In the genomic region with DNA sequence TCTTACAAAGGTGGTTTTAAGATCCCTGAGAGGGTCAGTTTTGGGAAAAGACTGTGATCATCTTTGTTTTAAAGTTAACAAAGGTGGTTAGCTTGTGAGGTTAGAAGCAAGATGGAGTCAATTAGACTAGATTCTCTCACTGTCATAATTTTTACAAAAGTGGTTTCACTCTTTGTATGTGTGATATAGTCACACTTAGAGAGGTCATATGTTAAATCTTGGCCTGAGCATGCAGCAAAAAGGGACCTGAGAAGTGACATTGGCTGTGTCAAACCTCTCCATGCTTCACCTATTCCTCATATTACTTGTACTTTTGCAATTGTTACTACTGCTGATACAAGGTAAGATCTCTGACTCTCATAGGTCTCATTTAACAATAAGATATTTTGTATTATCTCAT, we compare ENCODE assay signal across 1 cellular context.
TF ChIP-seq lines count a peak whose summit lies in the region.

No MANE protein-coding gene starts in this region.

TF ChIP-seq in GM12878, 131 proteins besides CTCF, POLR2A, EP300 and RAD21 (continued from another document):
- TF ChIP-seq, protein P1, sequence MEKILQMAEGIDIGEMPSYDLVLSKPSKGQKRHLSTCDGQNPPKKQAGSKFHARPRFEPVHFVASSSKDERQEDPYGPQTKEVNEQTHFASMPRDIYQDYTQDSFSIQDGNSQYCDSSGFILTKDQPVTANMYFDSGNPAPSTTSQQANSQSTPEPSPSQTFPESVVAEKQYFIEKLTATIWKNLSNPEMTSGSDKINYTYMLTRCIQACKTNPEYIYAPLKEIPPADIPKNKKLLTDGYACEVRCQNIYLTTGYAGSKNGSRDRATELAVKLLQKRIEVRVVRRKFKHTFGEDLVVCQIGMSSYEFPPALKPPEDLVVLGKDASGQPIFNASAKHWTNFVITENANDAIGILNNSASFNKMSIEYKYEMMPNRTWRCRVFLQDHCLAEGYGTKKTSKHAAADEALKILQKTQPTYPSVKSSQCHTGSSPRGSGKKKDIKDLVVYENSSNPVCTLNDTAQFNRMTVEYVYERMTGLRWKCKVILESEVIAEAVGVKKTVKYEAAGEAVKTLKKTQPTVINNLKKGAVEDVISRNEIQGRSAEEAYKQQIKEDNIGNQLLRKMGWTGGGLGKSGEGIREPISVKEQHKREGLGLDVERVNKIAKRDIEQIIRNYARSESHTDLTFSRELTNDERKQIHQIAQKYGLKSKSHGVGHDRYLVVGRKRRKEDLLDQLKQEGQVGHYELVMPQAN (conservative IDR thresholded peaks at IDR 0.05), result no peak
- TF ChIP-seq BHLHE40 (IDR thresholded peaks at IDR 0.05; ENCODE audit: borderline replicate concordance in 1 of 2, low read depth in 2 of 2, low read length in 1 of 2) (peak in 1 of 2 experiments; percentile 43; a peak in 1 of 4 replicates), ZNF274 (IDR thresholded peaks at IDR 0.05; ENCODE audit: insufficient read depth, insufficient read length) (no peak), KDM1A (IDR thresholded peaks at IDR 0.05; ENCODE audit: borderline replicate concordance) (no peak), NR2F1 (conservative IDR thresholded peaks at IDR 0.05) (peak; percentile 66), ETV6 (conservative IDR thresholded peaks at IDR 0.05 in 1 of 2, IDR thresholded peaks at IDR 0.05 in 1 of 2; ENCODE audit: borderline replicate concordance in 1 of 2, low read depth in 1 of 2) (no peak), RUNX3 (IDR thresholded peaks at IDR 0.05; ENCODE audit: low read length) (no peak), BACH1 (IDR thresholded peaks at IDR 0.05; ENCODE audit: borderline replicate concordance) (0 out of 2 replicates have a peak, but pooled peaks have one; percentile 18)
TF ChIP-seq in GM12878: peak in this region for 4.
